In genomic region chr17:58352843-58353719, GRCh38 we compare ENCODE assay signal across 8 cellular contexts. TPM values are rescaled to one million over a fixed set of nuclear protein-coding genes. Genes with fewer than 3 reads are reported as not detected.
DNase-seq lines count a peak whose midpoint lies in the region; ATAC-seq, FAIRE-seq and TF ChIP-seq lines count a peak whose summit lies in the region.

No MANE protein-coding gene starts in this region.

- H3K9me3 ChIP-seq in SJSA1 (replicated peaks) = no peaks in the 10 kb centered on the region
- H3K9me3 ChIP-seq in colonic mucosa = no peaks in the 10 kb centered on the region
- no peaks in the 10 kb centered on the region for H3K9me3 ChIP-seq in right lobe of liver
- H3K9me3 ChIP-seq in suprapubic skin = no peaks in the 10 kb centered on the region

- H3K27ac ChIP-seq in SJSA1 (peak overlapping the region; percentile 55), colonic mucosa (peak overlapping the region; percentile 96), right lobe of liver (peak overlapping the region; percentile 83 to 95 (median 95)), suprapubic skin (peak overlapping the region; percentile 96)

- TF ChIP-seq POLR2A in right lobe of liver (IDR thresholded peaks at IDR 0.05) = no peak
- no peak for TF ChIP-seq POLR2A in suprapubic skin (IDR thresholded peaks at IDR 0.05)

- TF ChIP-seq EP300 in suprapubic skin (IDR thresholded peaks at IDR 0.05) = no peak

- intact Hi-C loops in colonic mucosa (cut with DNase I) (loop anchor here (10.0 kb wide), 1 partner anchor 152 kb away; no protein-coding TSS in a partner anchor), right lobe of liver (cut with DNase I) (loop anchor here in 1 of 2 donors (10.0 kb wide), 1 partner anchor 72 kb away; no protein-coding TSS in a partner anchor)

- H3K4me3 ChIP-seq in SJSA1 = peak overlapping the region; percentile 82
- H3K4me3 ChIP-seq in colonic mucosa = peak overlapping the region; percentile 89
- H3K4me3 ChIP-seq in right lobe of liver = peak overlapping the region; percentile 83 to 97 (median 88)
- peak overlapping the region; percentile 95 for H3K4me3 ChIP-seq in suprapubic skin

- WGBS in right lobe of liver (ENCODE audit: insufficient coverage, low coverage, low lambda C conversion rate, missing lambda C conversion rate) = 18% methylated on average over 16 of the region's 17 CpGs
- WGBS in suprapubic skin = 13% methylated on average over 17 of the region's 17 CpGs

- peak; percentile 17 to 40 (median 28) for ATAC-seq in right lobe of liver
- no peak for ATAC-seq in HG03354 (IDR thresholded peaks at IDR 0.05; ENCODE audit: poor library complexity, severe bottlenecking, unreplicated experiment)

- FAIRE-seq in GM19239 (lab: Jason Lieb, UNC) = peak; percentile 49

- peaks cover 5% of the 10 kb centered on the region; the same call in 1 of the 2 replicates for H3K27me3 ChIP-seq in SJSA1 (replicated peaks)
- H3K27me3 ChIP-seq in colonic mucosa = no peaks in the 10 kb centered on the region
- H3K27me3 ChIP-seq in right lobe of liver = no peaks in the 10 kb centered on the region
- no peaks in the 10 kb centered on the region for H3K27me3 ChIP-seq in suprapubic skin

- peak; percentile 46 for DNase-seq in AG08395 (ENCODE audit: low spot score)
- no peak for DNase-seq in GM19239 (ENCODE audit: insufficient read length, low spot score)
- no peak for DNase-seq in SJSA1 (ENCODE audit: low read depth in 1 of 2, low spot score in 2 of 2)
- DNase-seq in colonic mucosa = no peak
- no peak for DNase-seq in right lobe of liver
- no peak for DNase-seq in suprapubic skin (ENCODE audit: low spot score in 2 of 2)
- DNase-seq in T-helper 9 cell = no peak

- TF ChIP-seq CTCF in colonic mucosa (IDR thresholded peaks at IDR 0.05) (no peak), right lobe of liver (IDR thresholded peaks at IDR 0.05) (no peak), suprapubic skin (IDR thresholded peaks at IDR 0.05) (no peak)

- H3K4me1 ChIP-seq in SJSA1 (replicated peaks) (peaks cover 11% of the 10 kb centered on the region), colonic mucosa (no peaks in the 10 kb centered on the region), right lobe of liver (peaks cover 0 to 8% (median 2%) of the 10 kb centered on the region in 4 donors), suprapubic skin (peaks cover 28% of the 10 kb centered on the region)

- H3K9ac ChIP-seq in colonic mucosa (ENCODE audit: low read depth in 2 of 2, low read length in 2 of 2) = peak overlapping the region; percentile 83 to 93

- peaks cover 37% of the 10 kb centered on the region for H3K36me3 ChIP-seq in SJSA1
- H3K36me3 ChIP-seq in colonic mucosa = peaks cover 15% of the 10 kb centered on the region
- H3K36me3 ChIP-seq in right lobe of liver = peaks cover 0 to 34% (median 24%) of the 10 kb centered on the region in 4 donors
- peaks cover 25% of the 10 kb centered on the region for H3K36me3 ChIP-seq in suprapubic skin

RNA-seq across cellular contexts. Expression of gene SUPT4H1, which starts 1.1 kb away (rescaled TPM):
- total RNA-seq in SJSA1 (2014; rRNA removed; shearing (Covaris generic)) = 73.9 and 81.0 TPM in 2 replicates
- 10 to 100 TPM; 68.7 to 75.3 TPM for total RNA-seq in colonic mucosa
- total RNA-seq in right lobe of liver = 10 to 100 TPM; 24.8 to 50.9 (median 37.0) TPM
- 10 to 100 TPM; 33.8 to 48.3 (median 40.3) TPM for total RNA-seq in suprapubic skin

RNA-seq across cellular contexts. Expression of gene TSPOAP1, which starts 24.5 kb away (rescaled TPM):
- 0.05 TPM in 1 of 2 replicates, not detected in the other for total RNA-seq in SJSA1 (2014; rRNA removed; shearing (Covaris generic))
- 1 to 10 TPM; 3.7 to 5.4 TPM for total RNA-seq in colonic mucosa
- 1 to 10 TPM in 5 of 6 experiments, under 1 TPM in 1; 0.87 to 8.3 (median 3.8) TPM for total RNA-seq in right lobe of liver
- 10 to 100 TPM in 2 of 4 donors, 1 to 10 TPM in 2; 6.8 to 26.9 (median 12.4) TPM for total RNA-seq in suprapubic skin
